In the genomic region with DNA sequence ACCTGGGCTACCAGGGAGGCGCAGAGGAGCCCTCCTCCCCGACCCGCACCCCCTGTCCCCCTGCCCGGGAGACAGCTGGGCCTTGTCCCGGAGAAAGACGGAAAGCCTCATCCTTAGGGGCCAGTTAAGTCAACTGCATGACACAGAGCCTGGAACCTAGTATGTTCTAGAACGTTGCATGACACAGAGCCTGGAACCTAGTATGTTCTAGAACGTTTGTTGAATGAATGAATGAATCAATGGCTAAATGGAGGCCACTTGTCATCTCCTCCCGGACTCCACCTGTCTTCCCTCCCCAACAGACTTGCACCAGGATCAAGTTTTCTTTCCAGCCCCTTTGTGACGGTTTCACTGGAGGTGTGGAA, we compare ENCODE assay signal across 10 cellular contexts. TPM values are rescaled to one million over a fixed set of nuclear protein-coding genes. Genes with fewer than 3 reads are reported as not detected.
DNase-seq lines count a peak whose midpoint lies in the region; ATAC-seq and TF ChIP-seq lines count a peak whose summit lies in the region.
"Had no signal": no experiment of that assay in that cellular context is flagged by ENCODE, and none has a peak within 500 bp of the region (broad histone marks: within the 10 kb centered on the region; RNA-seq: fewer than 3 reads in every experiment).

No MANE protein-coding gene starts in this region.

- H3K9me3 ChIP-seq in colonic mucosa (no peaks in the 10 kb centered on the region), testis (no peaks in the 10 kb centered on the region)
- H3K9me3 ChIP-seq: A549 had no signal

- H3K36me3 Mint-ChIP-seq in T-helper 2 cell treated with Interferon-gamma antibody and Interleukin-4, amounts not matched to agents 5 μg/mL and 100 μg/mL, for 36 hours (ENCODE audit: low read depth), result no peaks in the 10 kb centered on the region

- H3K36me3 ChIP-seq in colonic mucosa, result no peaks in the 10 kb centered on the region
- H3K36me3 ChIP-seq in testis (ENCODE audit: low read depth, missing control alignments), result no peaks in the 10 kb centered on the region

- TF ChIP-seq CTCF in colonic mucosa (IDR thresholded peaks at IDR 0.05) (no peak), testis (IDR thresholded peaks at IDR 0.05) (no peak)

- H3K4me1 Mint-ChIP-seq in T-helper 2 cell treated with Interferon-gamma antibody and Interleukin-4, amounts not matched to agents 5 μg/mL and 100 μg/mL, for 36 hours (ENCODE audit: low read depth), result peaks cover 3% of the 10 kb centered on the region

- H3K27ac ChIP-seq in colonic mucosa (no peak overlapping the region), testis (peak overlapping the region; percentile 23 to 51)
- H3K27ac ChIP-seq: A549 had no signal

- no peaks in the 10 kb centered on the region for H3K9me3 Mint-ChIP-seq in T-helper 2 cell treated with Interferon-gamma antibody and Interleukin-4, amounts not matched to agents 5 μg/mL and 100 μg/mL, for 36 hours

- H3K27me3 ChIP-seq in colonic mucosa (no peaks in the 10 kb centered on the region), testis (no peaks in the 10 kb centered on the region)

- peaks cover 48% of the 10 kb centered on the region for H3K27me3 Mint-ChIP-seq in T-helper 2 cell treated with Interferon-gamma antibody and Interleukin-4, amounts not matched to agents 5 μg/mL and 100 μg/mL, for 36 hours (ENCODE audit: low read depth)

- no peak for DNase-seq in T-helper 2 cell treated with Interferon-gamma antibody and Interleukin-4, amounts not matched to agents 5 μg/mL and 100 μg/mL, for 36 hours (ENCODE audit: low spot score)
- DNase-seq in T-helper 2 cell (no peak), colonic mucosa (no peak), midbrain (lab: John Stamatoyannopoulos, UW) (peak; percentile 48), testis (no peak), inferior parietal cortex (ENCODE audit: extremely low spot score) (no peak)
- no peak for DNase-seq in central memory CD4-positive, alpha-beta T cell
- DNase-seq: SW 1271 had no signal

- intact Hi-C loops in colonic mucosa (cut with DNase I), result loop anchor here (5.0 kb wide), 1 partner anchor 58 kb away; no protein-coding TSS in a partner anchor
- intact Hi-C loops in testis (cut with DNase I; ENCODE audit: low total_unique reads), result no loop called here

- WGBS in testis, 2 donors, result 27 to 62% methylated on average over 4 to 10 of the region's 10 CpGs

- no peak for TF ChIP-seq POLR2A in testis (IDR thresholded peaks at IDR 0.05)

- no peak overlapping the region for H3K9ac ChIP-seq in colonic mucosa (ENCODE audit: low read depth in 2 of 2, low read length in 2 of 2)

- no peaks in the 10 kb centered on the region for H3K4me1 ChIP-seq in colonic mucosa
- H3K4me1 ChIP-seq in testis, result peaks cover 6% of the 10 kb centered on the region

- ATAC-seq in HG03196 (IDR thresholded peaks at IDR 0.05; ENCODE audit: unreplicated experiment), result no peak
- ATAC-seq: A549 had no signal

- H3K4me3 Mint-ChIP-seq in T-helper 2 cell treated with Interferon-gamma antibody and Interleukin-4, amounts not matched to agents 5 μg/mL and 100 μg/mL, for 36 hours, result peak overlapping the region; percentile 45

- no peak overlapping the region for H3K27ac Mint-ChIP-seq in T-helper 2 cell treated with Interferon-gamma antibody and Interleukin-4, amounts not matched to agents 5 μg/mL and 100 μg/mL, for 36 hours

- peak overlapping the region; percentile 56 for H3K4me3 ChIP-seq in colonic mucosa
- peak overlapping the region; percentile 72 to 78 for H3K4me3 ChIP-seq in testis
- H3K4me3 ChIP-seq: A549 had no signal

RNA-seq across cellular contexts. Expression of a gene that starts 0.7 kb away (rescaled TPM):
- total RNA-seq in colonic mucosa (1 to 10 TPM; 1.6 to 2.7 TPM), testis (10 to 100 TPM; 23.5 to 31.4 TPM)
- 59.2 TPM for polyA plus RNA-seq in testis (ENCODE audit: insufficient read depth, low read depth, low replicate concordance)
- polyA plus RNA-seq: A549 had no signal

Comparison
In these comparisons a context has a peak if more than half of its experiments do, and no peak if none do; other contexts are left out.
1. RNA of a gene that starts 0.7 kb away (total RNA-seq): 23.5 to 31.4 TPM in testis; 1.6 to 2.7 TPM in colonic mucosa; every median in the first group is over 4 times any median in the second.